In the genomic region with DNA sequence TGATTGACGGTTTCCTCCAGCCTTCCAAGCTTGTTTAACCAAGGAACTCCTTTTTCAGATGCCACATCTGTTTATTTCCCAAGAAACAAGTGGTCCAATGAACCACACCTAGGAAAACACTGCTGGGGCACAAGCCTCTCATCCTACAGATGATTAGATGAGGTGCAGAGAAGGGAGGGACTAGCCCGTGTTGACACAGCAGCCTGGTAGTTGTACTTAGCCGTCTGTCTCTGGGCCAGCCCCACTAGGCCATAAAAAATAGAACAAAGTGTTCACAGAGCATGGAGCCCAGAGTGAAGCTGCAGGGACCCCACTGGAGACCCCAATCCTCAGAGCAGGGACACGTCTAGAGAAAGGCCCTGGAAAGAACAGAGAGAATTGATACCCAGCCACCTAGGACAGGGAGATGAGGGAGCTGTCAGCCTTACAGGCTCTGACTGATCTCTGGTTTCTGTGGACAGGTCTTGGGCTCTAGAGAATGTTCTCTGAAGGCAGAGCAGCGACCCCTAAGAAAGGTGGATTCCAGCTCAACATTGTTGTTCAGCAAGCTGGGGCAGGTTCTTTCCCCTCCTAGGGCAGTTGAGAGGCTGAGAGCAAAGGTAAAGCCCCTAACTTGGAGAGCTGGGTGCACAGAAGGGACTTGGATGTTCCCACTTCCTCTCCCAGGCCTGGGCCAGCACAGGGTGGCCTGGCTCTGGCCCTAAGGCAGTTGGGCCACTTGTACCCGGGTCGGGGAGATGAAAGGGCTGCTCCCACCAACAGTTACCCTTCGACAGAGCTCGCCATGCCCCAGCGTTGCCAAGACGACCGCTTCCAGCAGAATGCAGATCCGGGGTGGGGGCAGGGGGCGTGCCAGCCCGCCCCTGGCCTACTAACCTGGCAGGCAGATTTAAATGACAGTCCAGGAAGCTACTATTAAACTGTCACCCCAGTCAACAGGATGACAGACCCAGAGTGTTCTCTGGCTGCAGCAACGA, we compare ENCODE assay signal across 2 cellular contexts.
TF ChIP-seq lines count a peak whose summit lies in the region.

No MANE protein-coding gene starts in this region.

TF ChIP-seq in HepG2, 621 proteins besides CTCF, POLR2A, EP300 and RAD21:
- no peak for TF ChIP-seq DPF2 (CRISPR knock-in tag; IDR thresholded peaks at IDR 0.05; ENCODE audit: borderline replicate concordance, low read depth)
- TF ChIP-seq FOXA1 (IDR thresholded peaks at IDR 0.05), result no peak
- TF ChIP-seq FOXA1 (CRISPR knock-in tag; IDR thresholded peaks at IDR 0.05), result 0 out of 2 replicates have a peak, but pooled peaks have one; percentile 16

TF ChIP-seq in endothelial cell of umbilical vein, 7 proteins besides CTCF, POLR2A, EP300 and RAD21:
- TF ChIP-seq EZH2 (IDR thresholded peaks at IDR 0.05; ENCODE audit: borderline replicate concordance, low read depth, low read length, severe bottlenecking) (no peak), JUN (IDR thresholded peaks at IDR 0.05; ENCODE audit: borderline replicate concordance, insufficient read depth, insufficient read length, low read depth) (no peak), POLR2AphosphoS5 (IDR thresholded peaks at IDR 0.05; ENCODE audit: insufficient read depth, low read depth, low read length) (no peak), MAX (IDR thresholded peaks at IDR 0.05; ENCODE audit: insufficient read depth, insufficient read length) (no peak), MYC (IDR thresholded peaks at IDR 0.05; ENCODE audit: low read depth, low read length) (no peak), FOS (IDR thresholded peaks at IDR 0.05; ENCODE audit: borderline replicate concordance, insufficient read depth, low read length) (no peak), GATA2 (IDR thresholded peaks at IDR 0.05; ENCODE audit: insufficient read depth, insufficient read length, low read depth, low read length) (no peak)
TF ChIP-seq in endothelial cell of umbilical vein: peak in this region for 0.
